8 cellular contexts compared by ENCODE assay signal in the genomic region with DNA sequence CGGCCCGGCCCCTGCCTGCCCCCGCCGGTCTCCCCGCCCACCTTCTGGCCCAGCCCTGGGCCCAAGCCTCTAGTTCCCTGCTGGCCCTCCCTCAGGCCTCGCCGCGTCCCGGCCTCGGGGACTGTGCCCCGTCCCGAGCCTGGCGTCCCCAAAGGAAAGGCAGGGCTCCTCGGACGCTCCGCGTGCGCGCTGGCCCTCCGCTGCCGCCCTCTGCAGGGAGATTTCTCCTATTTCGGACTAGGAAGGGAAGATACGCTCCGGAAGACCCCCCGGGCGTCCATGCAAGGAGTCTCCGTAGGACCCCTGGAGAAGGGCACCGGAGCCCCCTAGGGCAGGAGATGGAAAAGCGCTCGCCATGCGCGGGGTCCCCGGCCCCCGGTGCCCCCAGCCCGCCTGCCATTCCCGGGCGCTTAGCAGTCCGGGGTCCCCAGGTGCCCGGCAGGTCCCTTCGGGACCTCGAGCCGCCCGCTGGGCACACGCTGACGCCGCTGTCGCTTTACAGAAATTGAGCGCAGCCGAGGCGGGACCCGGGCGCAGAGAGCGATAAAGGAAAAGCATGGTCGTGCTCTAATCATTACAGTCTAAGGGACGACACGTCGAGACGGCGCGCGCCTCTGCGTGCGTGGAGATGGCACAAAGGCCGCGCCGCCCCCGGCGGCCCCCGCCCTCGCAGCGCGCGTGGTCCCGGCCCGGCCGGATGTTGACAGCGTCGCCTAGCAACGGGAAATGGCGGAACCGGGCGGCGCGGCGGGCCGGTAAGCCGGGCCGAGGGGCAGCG. TPM values are rescaled to one million over a fixed set of nuclear protein-coding genes. Genes with fewer than 3 reads are reported as not detected.
DNase-seq lines count a peak whose midpoint lies in the region; ATAC-seq, FAIRE-seq and TF ChIP-seq lines count a peak whose summit lies in the region.

A gene with protein sequence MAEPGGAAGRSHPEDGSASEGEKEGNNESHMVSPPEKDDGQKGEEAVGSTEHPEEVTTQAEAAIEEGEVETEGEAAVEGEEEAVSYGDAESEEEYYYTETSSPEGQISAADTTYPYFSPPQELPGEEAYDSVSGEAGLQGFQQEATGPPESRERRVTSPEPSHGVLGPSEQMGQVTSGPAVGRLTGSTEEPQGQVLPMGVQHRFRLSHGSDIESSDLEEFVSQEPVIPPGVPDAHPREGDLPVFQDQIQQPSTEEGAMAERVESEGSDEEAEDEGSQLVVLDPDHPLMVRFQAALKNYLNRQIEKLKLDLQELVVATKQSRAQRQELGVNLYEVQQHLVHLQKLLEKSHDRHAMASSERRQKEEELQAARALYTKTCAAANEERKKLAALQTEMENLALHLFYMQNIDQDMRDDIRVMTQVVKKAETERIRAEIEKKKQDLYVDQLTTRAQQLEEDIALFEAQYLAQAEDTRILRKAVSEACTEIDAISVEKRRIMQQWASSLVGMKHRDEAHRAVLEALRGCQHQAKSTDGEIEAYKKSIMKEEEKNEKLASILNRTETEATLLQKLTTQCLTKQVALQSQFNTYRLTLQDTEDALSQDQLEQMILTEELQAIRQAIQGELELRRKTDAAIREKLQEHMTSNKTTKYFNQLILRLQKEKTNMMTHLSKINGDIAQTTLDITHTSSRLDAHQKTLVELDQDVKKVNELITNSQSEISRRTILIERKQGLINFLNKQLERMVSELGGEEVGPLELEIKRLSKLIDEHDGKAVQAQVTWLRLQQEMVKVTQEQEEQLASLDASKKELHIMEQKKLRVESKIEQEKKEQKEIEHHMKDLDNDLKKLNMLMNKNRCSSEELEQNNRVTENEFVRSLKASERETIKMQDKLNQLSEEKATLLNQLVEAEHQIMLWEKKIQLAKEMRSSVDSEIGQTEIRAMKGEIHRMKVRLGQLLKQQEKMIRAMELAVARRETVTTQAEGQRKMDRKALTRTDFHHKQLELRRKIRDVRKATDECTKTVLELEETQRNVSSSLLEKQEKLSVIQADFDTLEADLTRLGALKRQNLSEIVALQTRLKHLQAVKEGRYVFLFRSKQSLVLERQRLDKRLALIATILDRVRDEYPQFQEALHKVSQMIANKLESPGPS (plus strand): TSS at position 706 of the 778 bp plus-strand sequence. CDS start 21 bp downstream, at position 727.

- H3K36me3 Mint-ChIP-seq in activated naive CD4-positive, alpha-beta T cell treated with anti-CD3 and anti-CD28 coated beads, Interleukin-2, amount 50 U/mL, for 72 hours: peaks cover 0 to 4% of the 10 kb centered on the region in 2 donors

- H3K9me3 Mint-ChIP-seq in activated naive CD4-positive, alpha-beta T cell treated with anti-CD3 and anti-CD28 coated beads, Interleukin-2, amount 50 U/mL, for 72 hours: no peaks in the 10 kb centered on the region

- H3K27ac ChIP-seq in AG04450 (ENCODE audit: low read depth, low read length): peak within 1 kb of the TSS; percentile 65
- no peak within 1 kb of the TSS for H3K27ac ChIP-seq in MM.1S (ENCODE audit: low read length)
- H3K27ac ChIP-seq in SK-N-SH (ENCODE audit: low read depth in 2 of 2, low read length in 1 of 2): peak within 1 kb of the TSS; percentile 91 to 96
- H3K27ac ChIP-seq in osteoblast (ENCODE audit: low read depth, low read length): peak within 1 kb of the TSS; percentile 91
- peak within 1 kb of the TSS; percentile 81 to 89 for H3K27ac ChIP-seq in thoracic aorta

- no peak for TF ChIP-seq EP300 in SK-N-SH (IDR thresholded peaks at IDR 0.05; ENCODE audit: borderline replicate concordance in 1 of 2, low read depth in 1 of 2, low read length in 1 of 2)

- peak within 1 kb of the TSS; percentile 74 for H3K4me2 ChIP-seq in MM.1S (ENCODE audit: low read depth, low read length)
- peak within 1 kb of the TSS; percentile 100 for H3K4me2 ChIP-seq in SK-N-SH
- H3K4me2 ChIP-seq in osteoblast (ENCODE audit: insufficient read depth, low read length): peak within 1 kb of the TSS; percentile 93

- no peaks in the 10 kb centered on the region for H3K4me1 ChIP-seq in MM.1S (ENCODE audit: low read length)
- peaks cover 3 to 31% of the 10 kb centered on the region in 2 experiments; a peak in 2 of 4 replicates for H3K4me1 ChIP-seq in SK-N-SH (ENCODE audit: control insufficient read depth in 1 of 2, insufficient read depth in 2 of 2, low read depth in 1 of 2, low read length in 1 of 2)
- peaks cover 10% of the 10 kb centered on the region for H3K4me1 ChIP-seq in osteoblast (ENCODE audit: insufficient read depth, low read length)
- H3K4me1 ChIP-seq in thoracic aorta (ENCODE audit: control insufficient read depth in 1 of 2, low read depth in 2 of 2): peaks cover 0 to 16% of the 10 kb centered on the region in 2 donors

- H3K79me2 ChIP-seq in MM.1S (ENCODE audit: low read length) (no peaks in the 10 kb centered on the region), SK-N-SH (ENCODE audit: insufficient read depth) (peaks cover 49% of the 10 kb centered on the region), osteoblast (ENCODE audit: insufficient read depth, low read length) (peaks cover 34% of the 10 kb centered on the region)

- peak within 1 kb of the TSS; percentile 80 to 81 for H3K27ac Mint-ChIP-seq in activated naive CD4-positive, alpha-beta T cell treated with anti-CD3 and anti-CD28 coated beads, Interleukin-2, amount 50 U/mL, for 72 hours

- TF ChIP-seq CTCF in AG04450 (IDR thresholded peaks at IDR 0.05; ENCODE audit: low read depth, low read length): no peak
- no peak for TF ChIP-seq CTCF in MM.1S (IDR thresholded peaks at IDR 0.05; ENCODE audit: low read length)
- TF ChIP-seq CTCF in SK-N-SH (IDR thresholded peaks at IDR 0.05): no peak; the same call in none of the 2 replicates
- no peak for TF ChIP-seq CTCF in osteoblast (IDR thresholded peaks at IDR 0.05; ENCODE audit: extremely low read depth, low read depth, low read length)
- no peak for TF ChIP-seq CTCF in thoracic aorta (IDR thresholded peaks at IDR 0.05)

- CTCF ChIA-PET in AG04450 (lab: Charles Lee) (no interaction called here), SK-N-SH (lab: Yijun Ruan, JAX) (interaction anchor here (3.0 kb wide), 1 partner anchor 28 kb away, joined by 15 read pairs; no protein-coding TSS in a partner anchor)

- H3K4me3 ChIP-seq in AG04450 (ENCODE audit: low read depth, low read length): peak within 1 kb of the TSS; percentile 87
- peak within 1 kb of the TSS; percentile 48 for H3K4me3 ChIP-seq in MM.1S (ENCODE audit: low read length)
- peak within 1 kb of the TSS; percentile 82 to 100 for H3K4me3 ChIP-seq in SK-N-SH (ENCODE audit: low read depth in 2 of 2, low read length in 1 of 2)
- H3K4me3 ChIP-seq in osteoblast (ENCODE audit: insufficient read depth, low read length): peak within 1 kb of the TSS; percentile 91
- H3K4me3 ChIP-seq in thoracic aorta: peak within 1 kb of the TSS; percentile 96

- no peak for FAIRE-seq in GM19239 (lab: Jason Lieb, UNC)

- H3K27me3 ChIP-seq in AG04450 (ENCODE audit: control insufficient read depth, insufficient read depth, low read length): no peaks in the 10 kb centered on the region
- H3K27me3 ChIP-seq in MM.1S (replicated peaks; ENCODE audit: insufficient read depth, low read length): peaks cover 93% of the 10 kb centered on the region
- no peaks in the 10 kb centered on the region for H3K27me3 ChIP-seq in SK-N-SH (ENCODE audit: insufficient read depth)
- H3K27me3 ChIP-seq in osteoblast (ENCODE audit: insufficient read depth, low read length): no peaks in the 10 kb centered on the region
- H3K27me3 ChIP-seq in thoracic aorta (replicated peaks; ENCODE audit: insufficient read depth): no peaks in the 10 kb centered on the region

- H3K36me3 ChIP-seq in MM.1S (replicated peaks; ENCODE audit: insufficient read depth, low read length): no peaks in the 10 kb centered on the region
- H3K36me3 ChIP-seq in SK-N-SH (replicated peaks in 1 of 2; ENCODE audit: control insufficient read depth in 1 of 2, insufficient read depth in 2 of 2, low read length in 1 of 2): peaks cover 11 to 18% of the 10 kb centered on the region in 2 experiments
- no peaks in the 10 kb centered on the region for H3K36me3 ChIP-seq in osteoblast (ENCODE audit: insufficient read depth, low read length)
- H3K36me3 ChIP-seq in thoracic aorta: no peaks in the 10 kb centered on the region

- H3K9me3 ChIP-seq in AG04450 (ENCODE audit: control insufficient read depth, insufficient read depth, low read length): no peaks in the 10 kb centered on the region
- no peaks in the 10 kb centered on the region for H3K9me3 ChIP-seq in MM.1S (replicated peaks; ENCODE audit: insufficient read depth, low read length)
- H3K9me3 ChIP-seq in SK-N-SH: no peaks in the 10 kb centered on the region
- no peaks in the 10 kb centered on the region for H3K9me3 ChIP-seq in osteoblast (ENCODE audit: low read depth, low read length)
- H3K9me3 ChIP-seq in thoracic aorta: no peaks in the 10 kb centered on the region

- peak; percentile 84 to 87 for ATAC-seq in activated naive CD4-positive, alpha-beta T cell treated with anti-CD3 and anti-CD28 coated beads, Interleukin-2, amount 50 U/mL, for 72 hours
- peak; percentile 73 for ATAC-seq in thoracic aorta (ENCODE audit: insufficient number of reproducible peaks, low FRiP score, low read depth)

- H4K20me1 ChIP-seq in MM.1S (ENCODE audit: insufficient read depth, low read length) (no peaks in the 10 kb centered on the region), SK-N-SH (ENCODE audit: insufficient read depth) (peaks cover 34% of the 10 kb centered on the region), osteoblast (ENCODE audit: insufficient read depth, low read length) (peaks cover 32% of the 10 kb centered on the region)

- no peak for TF ChIP-seq RAD21 in SK-N-SH (IDR thresholded peaks at IDR 0.05; ENCODE audit: low read length)

- POLR2A ChIA-PET in AG04450 (lab: Yijun Ruan, JAX) (no interaction called here), SK-N-SH (lab: Yijun Ruan, JAX) (no interaction called here)

- H3K9me2 ChIP-seq in MM.1S (replicated peaks; ENCODE audit: insufficient read depth, low read length) (no peaks in the 10 kb centered on the region), SK-N-SH (no peaks in the 10 kb centered on the region)

- DNase-seq in AG04450 (ENCODE audit: low read depth, low spot score) (no peak), GM19239 (ENCODE audit: insufficient read length, low spot score) (peak; percentile 66), MM.1S (peak; percentile 11), SK-N-SH (peak; percentile 99), head of caudate nucleus (peak; percentile 32 to 91 (median 81)), osteoblast (ENCODE audit: insufficient read length, low spot score, missing footprints) (peak; percentile 98), thoracic aorta (ENCODE audit: low spot score) (peak; percentile 45)
- peak; percentile 73 to 78 for DNase-seq in activated naive CD4-positive, alpha-beta T cell treated with anti-CD3 and anti-CD28 coated beads, Interleukin-2, amount 50 U/mL, for 72 hours (ENCODE audit: low spot score in 2 of 2)

- intact Hi-C loops in head of caudate nucleus (cut with DNase I): no loop called here

- H3F3A ChIP-seq in MM.1S (ENCODE audit: insufficient read depth, low read length): no peaks in the 10 kb centered on the region
- peaks cover 13% of the 10 kb centered on the region for H3F3A ChIP-seq in SK-N-SH (replicated peaks; ENCODE audit: insufficient read depth)

- H3K9ac ChIP-seq in MM.1S (ENCODE audit: low read length) (no peak within 1 kb of the TSS; the same call in 1 of the 2 replicates), SK-N-SH (peak within 1 kb of the TSS; percentile 99)

- WGBS in SK-N-SH (ENCODE audit: low lambda C conversion rate): 2% methylated on average over 84 of the region's 89 CpGs

- no peak within 1 kb of the TSS for H2AFZ ChIP-seq in MM.1S (ENCODE audit: low read length)
- peak within 1 kb of the TSS; percentile 91 for H2AFZ ChIP-seq in SK-N-SH (ENCODE audit: low read depth)
- H2AFZ ChIP-seq in osteoblast (ENCODE audit: low read length): peak within 1 kb of the TSS; percentile 92

RNA-seq across cellular contexts. Expression of the gene that starts here (rescaled TPM):
- polyA plus RNA-seq in AG04450 (2011; rRNA removed) (2.0 and 2.4 TPM in 2 replicates), SK-N-SH (2012; rRNA removed) (17.3 and 21.6 TPM in 2 replicates)
- 0.87 and 3.8 TPM in 2 replicates for polyA minus RNA-seq in AG04450 (2011; rRNA and poly(A)+ RNA removed)
- polyA plus RNA-seq in SK-N-SH (2012; cell fraction: cytosol; rRNA removed): 8.0 and 8.3 TPM in 2 replicates
- 87.6 and 92.0 TPM in 2 replicates for polyA plus RNA-seq in SK-N-SH (2012; cell fraction: nucleus; rRNA removed)
- total RNA-seq in activated naive CD4-positive, alpha-beta T cell treated with anti-CD3 and anti-CD28 coated beads, Interleukin-2, amount 50 U/mL, for 72 hours: under 1 TPM; 0.45 to 0.50 TPM
- total RNA-seq in osteoblast (8.3 and 11.8 TPM in 2 replicates), thoracic aorta (1 to 10 TPM; 4.4 to 6.5 TPM)

Comparison
In these comparisons a context has a peak if more than half of its experiments do, and no peak if none do; other contexts are left out.
1. Peak in DNase-seq and ATAC-seq in activated naive CD4-positive, alpha-beta T cell treated with anti-CD3 and anti-CD28 coated beads, Interleukin-2, amount 50 U/mL, for 72 hours; RNA of the gene not detected or under 1 TPM.